11 cellular contexts compared by ENCODE assay signal in genomic region chr2:126660068-126660467, GRCh38. TPM values are rescaled to one million over a fixed set of nuclear protein-coding genes. Genes with fewer than 3 reads are reported as not detected.
DNase-seq lines count a peak whose midpoint lies in the region; ATAC-seq lines count a peak whose summit lies in the region.
"Had no signal": no experiment of that assay in that cellular context is flagged by ENCODE, and none has a peak within 500 bp of the region (broad histone marks: within the 10 kb centered on the region; RNA-seq: fewer than 3 reads in every experiment).

No MANE protein-coding gene starts in this region.

- POLR2A ChIA-PET in activated CD4-positive, alpha-beta T cell treated with anti-CD3 and anti-CD28 coated beads for 36 hours (lab: Charles Lee), result no interaction called here
- POLR2A ChIA-PET in activated CD4-positive, alpha-beta memory T cell treated with anti-CD3 and anti-CD28 coated beads for 36 hours (lab: Charles Lee), result no interaction called here

- peaks cover 56% of the 10 kb centered on the region for H3K36me3 Mint-ChIP-seq in activated CD4-positive, alpha-beta T cell treated with anti-CD3 and anti-CD28 coated beads for 36 hours (ENCODE audit: low read depth)
- peaks cover 36% of the 10 kb centered on the region for H3K36me3 Mint-ChIP-seq in activated CD4-positive, alpha-beta memory T cell treated with anti-CD3 and anti-CD28 coated beads for 36 hours
- H3K36me3 Mint-ChIP-seq in stimulated activated naive B cell treated with anti-CD40 and anti-IgM and Interleukin-4, amounts not matched to agents 10 μg/mL and 1 μg/mL and 100 μg/mL, for 72 hours, result peaks cover 23 to 59% of the 10 kb centered on the region in 2 donors

- peak overlapping the region; percentile 97 for H3K4me3 Mint-ChIP-seq in activated CD4-positive, alpha-beta T cell treated with anti-CD3 and anti-CD28 coated beads for 36 hours
- no peak overlapping the region for H3K4me3 Mint-ChIP-seq in activated CD4-positive, alpha-beta memory T cell treated with anti-CD3 and anti-CD28 coated beads for 36 hours
- peak overlapping the region; percentile 48 to 79 for H3K4me3 Mint-ChIP-seq in stimulated activated naive B cell treated with anti-CD40 and anti-IgM and Interleukin-4, amounts not matched to agents 10 μg/mL and 1 μg/mL and 100 μg/mL, for 72 hours

- CTCF ChIA-PET in activated CD4-positive, alpha-beta T cell treated with anti-CD3 and anti-CD28 coated beads for 36 hours (lab: Charles Lee), result no interaction called here
- CTCF ChIA-PET in activated CD4-positive, alpha-beta memory T cell treated with anti-CD3 and anti-CD28 coated beads for 36 hours (lab: Charles Lee), result no interaction called here

- peak overlapping the region; percentile 91 for H3K27ac Mint-ChIP-seq in activated CD4-positive, alpha-beta T cell treated with anti-CD3 and anti-CD28 coated beads for 36 hours
- H3K27ac Mint-ChIP-seq in activated CD4-positive, alpha-beta memory T cell treated with anti-CD3 and anti-CD28 coated beads for 36 hours, result peak overlapping the region; percentile 97
- H3K27ac Mint-ChIP-seq in stimulated activated naive B cell treated with anti-CD40 and anti-IgM and Interleukin-4, amounts not matched to agents 10 μg/mL and 1 μg/mL and 100 μg/mL, for 72 hours, result peak overlapping the region; percentile 96

- H3K27me3 Mint-ChIP-seq in activated CD4-positive, alpha-beta T cell treated with anti-CD3 and anti-CD28 coated beads for 36 hours, result no peaks in the 10 kb centered on the region
- no peaks in the 10 kb centered on the region for H3K27me3 Mint-ChIP-seq in activated CD4-positive, alpha-beta memory T cell treated with anti-CD3 and anti-CD28 coated beads for 36 hours
- no peaks in the 10 kb centered on the region for H3K27me3 Mint-ChIP-seq in stimulated activated naive B cell treated with anti-CD40 and anti-IgM and Interleukin-4, amounts not matched to agents 10 μg/mL and 1 μg/mL and 100 μg/mL, for 72 hours

- DNase-seq in activated CD4-positive, alpha-beta T cell treated with anti-CD3 and anti-CD28 coated beads for 36 hours, result no peak
- no peak for DNase-seq in activated CD4-positive, alpha-beta T cell treated with anti-CD3 and anti-CD28 coated beads for 48 hours
- no peak for DNase-seq in activated CD4-positive, alpha-beta memory T cell treated with anti-CD3 and anti-CD28 coated beads for 36 hours
- DNase-seq in islet precursor cell (peak; percentile 45), inferior parietal cortex (ENCODE audit: extremely low spot score) (no peak)
- DNase-seq in stimulated activated naive B cell treated with anti-CD40 and anti-IgM and Interleukin-4, amounts not matched to agents 10 μg/mL and 1 μg/mL and 100 μg/mL, for 72 hours, result no peak
- DNase-seq in stimulated activated CD4-positive, alpha-beta T cell treated with anti-CD3 and anti-CD28 coated beads, Interleukin-4, amount 100 ng/mL, for 24 hours, result no peak
- DNase-seq: NCI-H1048, right cardiac atrium, Right ventricle myocardium superior had no signal

- no peaks in the 10 kb centered on the region for H3K9me3 Mint-ChIP-seq in activated CD4-positive, alpha-beta T cell treated with anti-CD3 and anti-CD28 coated beads for 36 hours (ENCODE audit: low read depth)
- H3K9me3 Mint-ChIP-seq in activated CD4-positive, alpha-beta memory T cell treated with anti-CD3 and anti-CD28 coated beads for 36 hours, result no peaks in the 10 kb centered on the region
- H3K9me3 Mint-ChIP-seq in stimulated activated naive B cell treated with anti-CD40 and anti-IgM and Interleukin-4, amounts not matched to agents 10 μg/mL and 1 μg/mL and 100 μg/mL, for 72 hours, result no peaks in the 10 kb centered on the region

- H3K4me1 Mint-ChIP-seq in activated CD4-positive, alpha-beta T cell treated with anti-CD3 and anti-CD28 coated beads for 36 hours, result peaks cover 77% of the 10 kb centered on the region
- H3K4me1 Mint-ChIP-seq in activated CD4-positive, alpha-beta memory T cell treated with anti-CD3 and anti-CD28 coated beads for 36 hours (ENCODE audit: low read depth), result peaks cover 75% of the 10 kb centered on the region
- peaks cover 75 to 89% of the 10 kb centered on the region in 2 donors for H3K4me1 Mint-ChIP-seq in stimulated activated naive B cell treated with anti-CD40 and anti-IgM and Interleukin-4, amounts not matched to agents 10 μg/mL and 1 μg/mL and 100 μg/mL, for 72 hours

- no peak for ATAC-seq in activated CD4-positive, alpha-beta T cell treated with anti-CD3 and anti-CD28 coated beads for 36 hours
- ATAC-seq in stimulated activated naive B cell treated with anti-CD40 and anti-IgM and Interleukin-4, amounts not matched to agents 10 μg/mL and 1 μg/mL and 100 μg/mL, for 72 hours (replicated peaks), result no peak
- no peak for ATAC-seq in GM21576 (IDR thresholded peaks at IDR 0.05; ENCODE audit: unreplicated experiment)

- intact Hi-C loops in activated CD4-positive, alpha-beta T cell treated with anti-CD3 and anti-CD28 coated beads for 36 hours (cut with DNase I, micrococcal nuclease), result loop anchor here in 1 of 2 experiments (10.0 kb wide), 2 partner anchors 755 to 1365 kb away; partner anchors contain the start of genes PROC and SAP130
- intact Hi-C loops in activated CD4-positive, alpha-beta memory T cell treated with anti-CD3 and anti-CD28 coated beads for 36 hours (cut with micrococcal nuclease), result no loop called here

RNA-seq across cellular contexts. Expression of gene GYPC, which starts 4.1 kb away (rescaled TPM):
- 100 to 1,000 TPM; 143 to 187 TPM for total RNA-seq in activated CD4-positive, alpha-beta T cell treated with anti-CD3 and anti-CD28 coated beads for 36 hours
- 100 to 1,000 TPM; 123 TPM for total RNA-seq in activated CD4-positive, alpha-beta memory T cell treated with anti-CD3 and anti-CD28 coated beads for 36 hours
